ENCODE assay signal across 14 cellular contexts in the genomic region with DNA sequence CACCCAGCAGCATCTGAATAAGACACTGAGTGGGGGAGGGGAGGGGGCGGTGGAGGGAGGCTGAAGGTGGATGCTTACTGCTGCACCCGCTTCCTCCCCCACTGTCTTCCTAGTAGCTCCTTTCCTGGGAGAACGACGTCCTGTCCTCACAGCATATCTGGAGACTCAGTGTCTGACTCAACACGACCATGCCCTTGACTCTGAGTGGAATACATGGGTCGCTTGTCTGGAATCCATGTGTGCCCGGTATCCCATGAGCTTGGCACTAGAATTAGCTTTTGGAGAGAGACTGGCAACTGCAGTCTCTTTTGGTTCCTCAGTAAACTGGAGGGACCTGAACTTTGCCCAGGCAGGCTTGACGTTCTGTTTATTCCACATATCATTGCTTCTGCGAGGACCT.
"Had no signal": no experiment of that assay in that cellular context is flagged by ENCODE, and none has a peak within 500 bp of the region (broad histone marks: within the 10 kb centered on the region; RNA-seq: fewer than 3 reads in every experiment).

No MANE protein-coding gene starts in this region.

- H3K9me3 Mint-ChIP-seq: activated naive CD8-positive, alpha-beta T cell treated with anti-CD3 and anti-CD28 coated beads for 36 hours; activated T-cell treated with anti-CD3 and anti-CD28 coated beads, Interleukin-2, amount 50 U/mL, for 72 hours had no signal

- H3K4me3 ChIP-seq: esophagus muscularis mucosa, psoas muscle, stomach had no signal

- H3K4me3 Mint-ChIP-seq: activated naive CD8-positive, alpha-beta T cell treated with anti-CD3 and anti-CD28 coated beads for 36 hours; activated T-cell treated with anti-CD3 and anti-CD28 coated beads, Interleukin-2, amount 50 U/mL, for 72 hours; nephron progenitor cell had no signal

- DNase-seq: activated CD4-positive, alpha-beta T cell treated with anti-CD3 and anti-CD28 coated beads for 1 hour; activated CD4-positive, alpha-beta T cell treated with anti-CD3 and anti-CD28 coated beads, Interleukin-2, amount 50 U/mL, for 48 hours; activated gamma-delta T cell treated with Interleukin-2 at 50 U/mL for 16 hours; activated naive CD8-positive, alpha-beta T cell treated with anti-CD3 and anti-CD28 coated beads for 36 hours; activated T-cell treated with anti-CD3 and anti-CD28 coated beads, Interleukin-2, amount 50 U/mL, for 72 hours; brain microvascular endothelial cell; dermis blood vessel endothelial cell; foreskin melanocyte; mesendoderm; nephron progenitor cell; psoas muscle; stimulated activated CD4-positive, alpha-beta T cell treated with anti-CD3 and anti-CD28 coated beads, Interleukin-4, amount 100 ng/mL, for 1 hour; stomach had no signal

- H3K36me3 Mint-ChIP-seq: activated naive CD8-positive, alpha-beta T cell treated with anti-CD3 and anti-CD28 coated beads for 36 hours had no signal

- H3K27me3 Mint-ChIP-seq: activated naive CD8-positive, alpha-beta T cell treated with anti-CD3 and anti-CD28 coated beads for 36 hours had no signal

- H3K36me3 ChIP-seq: brain microvascular endothelial cell had no signal

- H3K4me1 Mint-ChIP-seq: activated naive CD8-positive, alpha-beta T cell treated with anti-CD3 and anti-CD28 coated beads for 36 hours had no signal

- H3K4me1 ChIP-seq: esophagus muscularis mucosa, psoas muscle, stomach had no signal

- H3K9me3 ChIP-seq: esophagus muscularis mucosa, psoas muscle, stomach had no signal

- ATAC-seq: activated T-cell treated with anti-CD3 and anti-CD28 coated beads, Interleukin-2, amount 50 U/mL, for 72 hours; psoas muscle had no signal

- H3K27ac Mint-ChIP-seq: activated naive CD8-positive, alpha-beta T cell treated with anti-CD3 and anti-CD28 coated beads for 36 hours; activated T-cell treated with anti-CD3 and anti-CD28 coated beads, Interleukin-2, amount 50 U/mL, for 72 hours; nephron progenitor cell had no signal

- H3K27me3 ChIP-seq: brain microvascular endothelial cell, esophagus muscularis mucosa, stomach had no signal

- H3K27ac ChIP-seq: brain microvascular endothelial cell, esophagus muscularis mucosa, psoas muscle, stomach had no signal
